Comparison of ENCODE assay signal across 13 cellular contexts in the genomic region with DNA sequence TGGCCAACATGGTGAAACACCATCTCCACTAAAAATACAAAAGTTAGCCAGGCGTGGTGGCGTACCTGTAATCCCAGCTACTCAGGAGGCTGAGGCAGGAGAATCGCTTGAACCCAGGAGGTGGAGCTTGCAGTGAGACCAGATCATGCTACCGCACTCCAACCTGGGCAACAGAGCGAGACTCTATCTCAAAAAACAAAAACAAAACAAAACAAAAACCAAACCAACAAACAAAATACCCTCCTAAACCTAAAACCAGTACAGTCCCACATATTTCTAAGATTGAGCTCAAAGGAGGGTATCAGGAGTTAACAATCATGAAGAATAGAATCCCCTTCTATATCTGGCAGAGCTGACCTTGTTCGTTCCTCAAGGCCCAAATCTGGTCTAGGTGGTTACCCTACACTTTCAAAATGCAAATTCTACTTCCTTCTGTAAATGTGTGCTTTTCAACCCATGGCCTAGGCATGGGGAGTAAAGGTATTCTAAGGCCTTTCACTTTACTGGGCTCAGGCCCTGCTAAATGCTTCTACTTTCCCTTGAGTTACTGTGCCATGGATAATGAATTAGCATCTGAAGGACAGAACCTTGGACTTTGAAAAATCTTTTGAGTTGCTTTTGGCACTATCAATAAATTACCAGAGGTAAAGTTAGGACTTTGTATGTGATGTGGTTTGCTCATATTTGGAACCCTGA. TPM values are rescaled to one million over a fixed set of nuclear protein-coding genes. Genes with fewer than 3 reads are reported as not detected.
DNase-seq lines count a peak whose midpoint lies in the region; ATAC-seq and TF ChIP-seq lines count a peak whose summit lies in the region.
"Had no signal": no experiment of that assay in that cellular context is flagged by ENCODE, and none has a peak within 500 bp of the region (broad histone marks: within the 10 kb centered on the region; RNA-seq: fewer than 3 reads in every experiment).

No MANE protein-coding gene starts in this region.

- no peaks in the 10 kb centered on the region for H3K27me3 ChIP-seq in H7 (ENCODE audit: control insufficient read depth, insufficient read depth, low read length)

- ATAC-seq in GM18511 (IDR thresholded peaks at IDR 0.05; ENCODE audit: unreplicated experiment) (peak; percentile 98), GM21529 (IDR thresholded peaks at IDR 0.05; ENCODE audit: unreplicated experiment) (peak; percentile 97), HG03280 (IDR thresholded peaks at IDR 0.05; ENCODE audit: unreplicated experiment) (peak; percentile 93), WTC11 (no peak)

- H3K36me3 ChIP-seq in H7 (replicated peaks; ENCODE audit: control insufficient read depth, insufficient read depth, low read length): no peaks in the 10 kb centered on the region
- H3K36me3 ChIP-seq: HAP-1 had no signal

- H3K4me1 Mint-ChIP-seq in WTC11: peaks cover 11% of the 10 kb centered on the region

- no peak for TF ChIP-seq CTCF in WTC11 (IDR thresholded peaks at IDR 0.05)

- POLR2A ChIA-PET in WTC11 (lab: Charles Lee): interaction anchor here (2.0 kb wide), 1 partner anchor 10 kb away, joined by 6 read pairs; a partner anchor contains a TSS

- H3K27me3 Mint-ChIP-seq in WTC11 (ENCODE audit: low read depth): no peaks in the 10 kb centered on the region; the same call in 1 of the 2 replicates
- H3K27me3 Mint-ChIP-seq: CD4-positive, alpha-beta T cell had no signal

- DNase-seq in islet precursor cell: peak; percentile 17
- DNase-seq in HuH-7 (ENCODE audit: low spot score): no peak
- no peak for DNase-seq in H7
- no peak for DNase-seq in SKM-1 (lab: John Stamatoyannopoulos, UW; ENCODE audit: unreplicated experiment)
- no peak for DNase-seq in WTC11 (ENCODE audit: low spot score)
- DNase-seq: activated gamma-delta T cell, right cardiac atrium had no signal

- H3K27ac Mint-ChIP-seq in WTC11: no peak overlapping the region
- H3K27ac Mint-ChIP-seq: CD4-positive, alpha-beta T cell; T-helper 2 cell treated with Interferon-gamma antibody and Interleukin-4, amounts not matched to agents 5 μg/mL and 100 μg/mL, for 36 hours had no signal

- CTCF ChIA-PET in WTC11 (lab: Charles Lee): interaction anchor here (0.7 to 2.3 kb wide), 21 partner anchors 10 to 322 kb away, joined by 3 to 18 read pairs (median 5); a partner anchor contains a TSS

- no peaks in the 10 kb centered on the region for H3K9me3 Mint-ChIP-seq in WTC11
- H3K9me3 Mint-ChIP-seq: CD4-positive, alpha-beta T cell; T-helper 2 cell treated with Interferon-gamma antibody and Interleukin-4, amounts not matched to agents 5 μg/mL and 100 μg/mL, for 36 hours had no signal

- H3K4me3 ChIP-seq in H7 (ENCODE audit: insufficient read depth, low read depth, low read length): no peak overlapping the region
- H3K4me3 ChIP-seq: HAP-1 had no signal

- no peak overlapping the region for H3K4me3 Mint-ChIP-seq in WTC11
- H3K4me3 Mint-ChIP-seq: CD4-positive, alpha-beta T cell; T-helper 2 cell treated with Interferon-gamma antibody and Interleukin-4, amounts not matched to agents 5 μg/mL and 100 μg/mL, for 36 hours had no signal

- no peaks in the 10 kb centered on the region for H3K36me3 Mint-ChIP-seq in WTC11

TF ChIP-seq in WTC11, 78 proteins besides CTCF, POLR2A, EP300 and RAD21:
- TF ChIP-seq FOXK1 (CRISPR knock-in tag; IDR thresholded peaks at IDR 0.05): no peak
- no peak for TF ChIP-seq CBFB (CRISPR knock-in tag; IDR thresholded peaks at IDR 0.05; ENCODE audit: low read depth)
- no peak for TF ChIP-seq SMAD3 (CRISPR knock-in tag; IDR thresholded peaks at IDR 0.05; ENCODE audit: borderline replicate concordance)
- no peak for TF ChIP-seq SP1 (CRISPR knock-in tag; conservative IDR thresholded peaks at IDR 0.05)
- TF ChIP-seq, protein P1, sequence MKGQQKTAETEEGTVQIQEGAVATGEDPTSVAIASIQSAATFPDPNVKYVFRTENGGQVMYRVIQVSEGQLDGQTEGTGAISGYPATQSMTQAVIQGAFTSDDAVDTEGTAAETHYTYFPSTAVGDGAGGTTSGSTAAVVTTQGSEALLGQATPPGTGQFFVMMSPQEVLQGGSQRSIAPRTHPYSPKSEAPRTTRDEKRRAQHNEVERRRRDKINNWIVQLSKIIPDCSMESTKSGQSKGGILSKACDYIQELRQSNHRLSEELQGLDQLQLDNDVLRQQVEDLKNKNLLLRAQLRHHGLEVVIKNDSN (CRISPR knock-in tag; IDR thresholded peaks at IDR 0.05): no peak
- TF ChIP-seq, protein P2, sequence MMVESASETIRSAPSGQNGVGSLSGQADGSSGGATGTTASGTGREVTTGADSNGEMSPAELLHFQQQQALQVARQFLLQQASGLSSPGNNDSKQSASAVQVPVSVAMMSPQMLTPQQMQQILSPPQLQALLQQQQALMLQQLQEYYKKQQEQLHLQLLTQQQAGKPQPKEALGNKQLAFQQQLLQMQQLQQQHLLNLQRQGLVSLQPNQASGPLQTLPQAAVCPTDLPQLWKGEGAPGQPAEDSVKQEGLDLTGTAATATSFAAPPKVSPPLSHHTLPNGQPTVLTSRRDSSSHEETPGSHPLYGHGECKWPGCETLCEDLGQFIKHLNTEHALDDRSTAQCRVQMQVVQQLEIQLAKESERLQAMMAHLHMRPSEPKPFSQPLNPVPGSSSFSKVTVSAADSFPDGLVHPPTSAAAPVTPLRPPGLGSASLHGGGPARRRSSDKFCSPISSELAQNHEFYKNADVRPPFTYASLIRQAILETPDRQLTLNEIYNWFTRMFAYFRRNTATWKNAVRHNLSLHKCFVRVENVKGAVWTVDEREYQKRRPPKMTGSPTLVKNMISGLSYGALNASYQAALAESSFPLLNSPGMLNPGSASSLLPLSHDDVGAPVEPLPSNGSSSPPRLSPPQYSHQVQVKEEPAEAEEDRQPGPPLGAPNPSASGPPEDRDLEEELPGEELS (CRISPR knock-in tag; IDR thresholded peaks at IDR 0.05): no peak
- no peak for TF ChIP-seq NR2C2 (CRISPR knock-in tag; IDR thresholded peaks at IDR 0.05)
- no peak for TF ChIP-seq ZNF317 (CRISPR knock-in tag; IDR thresholded peaks at IDR 0.05; ENCODE audit: borderline replicate concordance, low read depth)
- TF ChIP-seq ZBTB21 (CRISPR knock-in tag; IDR thresholded peaks at IDR 0.05; ENCODE audit: borderline replicate concordance): no peak
- TF ChIP-seq, protein P3, sequence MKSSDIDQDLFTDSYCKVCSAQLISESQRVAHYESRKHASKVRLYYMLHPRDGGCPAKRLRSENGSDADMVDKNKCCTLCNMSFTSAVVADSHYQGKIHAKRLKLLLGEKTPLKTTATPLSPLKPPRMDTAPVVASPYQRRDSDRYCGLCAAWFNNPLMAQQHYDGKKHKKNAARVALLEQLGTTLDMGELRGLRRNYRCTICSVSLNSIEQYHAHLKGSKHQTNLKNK (CRISPR knock-in tag; IDR thresholded peaks at IDR 0.05): no peak
- TF ChIP-seq TEAD4 (CRISPR knock-in tag; IDR thresholded peaks at IDR 0.05): no peak
TF ChIP-seq in WTC11: peak in this region for 0.

RNA-seq across cellular contexts. Expression of a gene that starts 10.4 kb away (rescaled TPM):
- 58.9 and 59.6 TPM in 2 replicates for total RNA-seq in H7 (2014; rRNA removed; shearing (Covaris generic))
- 74.5 to 87.7 TPM (median 75.2 TPM) in 3 replicates for total RNA-seq in WTC11 (2021)
